1 cellular context compared by ENCODE assay signal in genomic region chr19:57599761-57600383, GRCh38.
A peak's percentile ranks its signal among the peaks of the same experiment; 100 is the strongest.
TF ChIP-seq lines count a peak whose summit lies in the region.

Gene ZNF530 (plus strand): TSS chr19:57599885. CDS start chr19:57604346, 4,461 bp downstream.

TF ChIP-seq in HEK293, 187 proteins besides CTCF, POLR2A, EP300 and RAD21 (continued from another document and continues in another):
- TF ChIP-seq REST (tag by site-specific recombination; IDR thresholded peaks at IDR 0.05) (peak; percentile 14; the same call in 1 of the 2 replicates), ZNF837 (tag by site-specific recombination; IDR thresholded peaks at IDR 0.05) (no peak), ZNF121 (tag by site-specific recombination; IDR thresholded peaks at IDR 0.05) (no peak), OVOL3 (tag by site-specific recombination; IDR thresholded peaks at IDR 0.05) (no peak), ZNF19 (tag by site-specific recombination; IDR thresholded peaks at IDR 0.05; ENCODE audit: low read depth) (no peak), ZNF112 (tag by site-specific recombination; IDR thresholded peaks at IDR 0.05) (peak; percentile 63; the same call in 1 of the 2 replicates), ZNF701 (tag by site-specific recombination; IDR thresholded peaks at IDR 0.05) (no peak), ZBTB26 (tag by site-specific recombination; optimal IDR thresholded peaks at IDR 0.05) (peak; percentile 48), PRDM1 (tag by site-specific recombination; IDR thresholded peaks at IDR 0.05) (no peak), ZNF426 (tag by site-specific recombination; IDR thresholded peaks at IDR 0.05) (no peak), ZNF707 (tag by site-specific recombination; IDR thresholded peaks at IDR 0.05) (no peak), ZNF211 (tag by site-specific recombination; IDR thresholded peaks at IDR 0.05; ENCODE audit: low read depth) (no peak), ZFP37 (tag by site-specific recombination; IDR thresholded peaks at IDR 0.05) (peak; percentile 47; the same call in 1 of the 2 replicates), ZNF138 (tag by site-specific recombination; IDR thresholded peaks at IDR 0.05; ENCODE audit: borderline replicate concordance) (no peak), MYNN (tag by site-specific recombination; IDR thresholded peaks at IDR 0.05; ENCODE audit: borderline replicate concordance) (no peak), ZNF785 (tag by site-specific recombination; IDR thresholded peaks at IDR 0.05) (no peak), ZIC2 (tag by site-specific recombination; IDR thresholded peaks at IDR 0.05) (no peak; the same call in 1 of the 2 replicates), ZNF558 (tag by site-specific recombination; IDR thresholded peaks at IDR 0.05) (no peak), EGR2 (tag by site-specific recombination; IDR thresholded peaks at IDR 0.05; ENCODE audit: low read depth) (no peak), ZNF596 (tag by site-specific recombination; IDR thresholded peaks at IDR 0.05) (no peak), ZNF623 (tag by site-specific recombination; IDR thresholded peaks at IDR 0.05) (no peak), ZNF830 (tag by site-specific recombination; IDR thresholded peaks at IDR 0.05; ENCODE audit: low read depth) (peak; percentile 34; the same call in 1 of the 2 replicates), ZNF366 (tag by site-specific recombination; conservative IDR thresholded peaks at IDR 0.05) (no peak), ZNF610 (tag by site-specific recombination; IDR thresholded peaks at IDR 0.05; ENCODE audit: borderline replicate concordance) (peak; percentile 77; the same call in 1 of the 2 replicates), ZSCAN16 (tag by site-specific recombination; IDR thresholded peaks at IDR 0.05) (no peak), ZBTB17 (tag by site-specific recombination; IDR thresholded peaks at IDR 0.05) (peak; percentile 55), SP2 (tag by site-specific recombination; IDR thresholded peaks at IDR 0.05) (peak; percentile 78), KLF9 (tag by site-specific recombination; IDR thresholded peaks at IDR 0.05; ENCODE audit: low read depth) (no peak), ZNF335 (tag by site-specific recombination; conservative IDR thresholded peaks at IDR 0.05) (peak; percentile 98), SCRT1 (tag by site-specific recombination; IDR thresholded peaks at IDR 0.05; ENCODE audit: borderline replicate concordance) (peak; percentile 60; the same call in 1 of the 2 replicates), GLIS2 (tag by site-specific recombination; IDR thresholded peaks at IDR 0.05) (no peak), ZNF26 (tag by site-specific recombination; IDR thresholded peaks at IDR 0.05) (no peak), KLF16 (tag by site-specific recombination; IDR thresholded peaks at IDR 0.05) (0 out of 2 replicates have a peak, but pooled peaks have one; percentile 55), ZEB2 (tag by site-specific recombination; IDR thresholded peaks at IDR 0.05) (0 out of 2 replicates have a peak, but pooled peaks have one; percentile 41)
- TF ChIP-seq, protein P1, sequence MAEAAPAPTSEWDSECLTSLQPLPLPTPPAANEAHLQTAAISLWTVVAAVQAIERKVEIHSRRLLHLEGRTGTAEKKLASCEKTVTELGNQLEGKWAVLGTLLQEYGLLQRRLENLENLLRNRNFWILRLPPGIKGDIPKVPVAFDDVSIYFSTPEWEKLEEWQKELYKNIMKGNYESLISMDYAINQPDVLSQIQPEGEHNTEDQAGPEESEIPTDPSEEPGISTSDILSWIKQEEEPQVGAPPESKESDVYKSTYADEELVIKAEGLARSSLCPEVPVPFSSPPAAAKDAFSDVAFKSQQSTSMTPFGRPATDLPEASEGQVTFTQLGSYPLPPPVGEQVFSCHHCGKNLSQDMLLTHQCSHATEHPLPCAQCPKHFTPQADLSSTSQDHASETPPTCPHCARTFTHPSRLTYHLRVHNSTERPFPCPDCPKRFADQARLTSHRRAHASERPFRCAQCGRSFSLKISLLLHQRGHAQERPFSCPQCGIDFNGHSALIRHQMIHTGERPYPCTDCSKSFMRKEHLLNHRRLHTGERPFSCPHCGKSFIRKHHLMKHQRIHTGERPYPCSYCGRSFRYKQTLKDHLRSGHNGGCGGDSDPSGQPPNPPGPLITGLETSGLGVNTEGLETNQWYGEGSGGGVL (tag by site-specific recombination; IDR thresholded peaks at IDR 0.05): peak; percentile 61
- TF ChIP-seq, protein P2, sequence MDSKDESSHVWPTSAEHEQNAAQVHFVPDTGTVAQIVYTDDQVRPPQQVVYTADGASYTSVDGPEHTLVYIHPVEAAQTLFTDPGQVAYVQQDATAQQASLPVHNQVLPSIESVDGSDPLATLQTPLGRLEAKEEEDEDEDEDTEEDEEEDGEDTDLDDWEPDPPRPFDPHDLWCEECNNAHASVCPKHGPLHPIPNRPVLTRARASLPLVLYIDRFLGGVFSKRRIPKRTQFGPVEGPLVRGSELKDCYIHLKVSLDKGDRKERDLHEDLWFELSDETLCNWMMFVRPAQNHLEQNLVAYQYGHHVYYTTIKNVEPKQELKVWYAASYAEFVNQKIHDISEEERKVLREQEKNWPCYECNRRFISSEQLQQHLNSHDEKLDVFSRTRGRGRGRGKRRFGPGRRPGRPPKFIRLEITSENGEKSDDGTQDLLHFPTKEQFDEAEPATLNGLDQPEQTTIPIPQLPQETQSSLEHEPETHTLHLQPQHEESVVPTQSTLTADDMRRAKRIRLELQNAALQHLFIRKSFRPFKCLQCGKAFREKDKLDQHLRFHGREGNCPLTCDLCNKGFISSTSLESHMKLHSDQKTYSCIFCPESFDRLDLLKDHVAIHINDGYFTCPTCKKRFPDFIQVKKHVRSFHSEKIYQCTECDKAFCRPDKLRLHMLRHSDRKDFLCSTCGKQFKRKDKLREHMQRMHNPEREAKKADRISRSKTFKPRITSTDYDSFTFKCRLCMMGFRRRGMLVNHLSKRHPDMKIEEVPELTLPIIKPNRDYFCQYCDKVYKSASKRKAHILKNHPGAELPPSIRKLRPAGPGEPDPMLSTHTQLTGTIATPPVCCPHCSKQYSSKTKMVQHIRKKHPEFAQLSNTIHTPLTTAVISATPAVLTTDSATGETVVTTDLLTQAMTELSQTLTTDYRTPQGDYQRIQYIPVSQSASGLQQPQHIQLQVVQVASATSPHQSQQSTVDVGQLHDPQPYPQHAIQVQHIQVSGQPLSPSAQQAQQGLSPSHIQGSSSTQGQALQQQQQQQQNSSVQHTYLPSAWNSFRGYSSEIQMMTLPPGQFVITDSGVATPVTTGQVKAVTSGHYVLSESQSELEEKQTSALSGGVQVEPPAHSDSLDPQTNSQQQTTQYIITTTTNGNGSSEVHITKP (tag by site-specific recombination; IDR thresholded peaks at IDR 0.05): no peak; the same call in none of the 2 replicates
- TF ChIP-seq, protein P3, sequence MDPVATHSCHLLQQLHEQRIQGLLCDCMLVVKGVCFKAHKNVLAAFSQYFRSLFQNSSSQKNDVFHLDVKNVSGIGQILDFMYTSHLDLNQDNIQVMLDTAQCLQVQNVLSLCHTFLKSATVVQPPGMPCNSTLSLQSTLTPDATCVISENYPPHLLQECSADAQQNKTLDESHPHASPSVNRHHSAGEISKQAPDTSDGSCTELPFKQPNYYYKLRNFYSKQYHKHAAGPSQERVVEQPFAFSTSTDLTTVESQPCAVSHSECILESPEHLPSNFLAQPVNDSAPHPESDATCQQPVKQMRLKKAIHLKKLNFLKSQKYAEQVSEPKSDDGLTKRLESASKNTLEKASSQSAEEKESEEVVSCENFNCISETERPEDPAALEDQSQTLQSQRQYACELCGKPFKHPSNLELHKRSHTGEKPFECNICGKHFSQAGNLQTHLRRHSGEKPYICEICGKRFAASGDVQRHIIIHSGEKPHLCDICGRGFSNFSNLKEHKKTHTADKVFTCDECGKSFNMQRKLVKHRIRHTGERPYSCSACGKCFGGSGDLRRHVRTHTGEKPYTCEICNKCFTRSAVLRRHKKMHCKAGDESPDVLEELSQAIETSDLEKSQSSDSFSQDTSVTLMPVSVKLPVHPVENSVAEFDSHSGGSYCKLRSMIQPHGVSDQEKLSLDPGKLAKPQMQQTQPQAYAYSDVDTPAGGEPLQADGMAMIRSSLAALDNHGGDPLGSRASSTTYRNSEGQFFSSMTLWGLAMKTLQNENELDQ (tag by site-specific recombination; IDR thresholded peaks at IDR 0.05; ENCODE audit: low read depth): no peak
- TF ChIP-seq, protein P4, sequence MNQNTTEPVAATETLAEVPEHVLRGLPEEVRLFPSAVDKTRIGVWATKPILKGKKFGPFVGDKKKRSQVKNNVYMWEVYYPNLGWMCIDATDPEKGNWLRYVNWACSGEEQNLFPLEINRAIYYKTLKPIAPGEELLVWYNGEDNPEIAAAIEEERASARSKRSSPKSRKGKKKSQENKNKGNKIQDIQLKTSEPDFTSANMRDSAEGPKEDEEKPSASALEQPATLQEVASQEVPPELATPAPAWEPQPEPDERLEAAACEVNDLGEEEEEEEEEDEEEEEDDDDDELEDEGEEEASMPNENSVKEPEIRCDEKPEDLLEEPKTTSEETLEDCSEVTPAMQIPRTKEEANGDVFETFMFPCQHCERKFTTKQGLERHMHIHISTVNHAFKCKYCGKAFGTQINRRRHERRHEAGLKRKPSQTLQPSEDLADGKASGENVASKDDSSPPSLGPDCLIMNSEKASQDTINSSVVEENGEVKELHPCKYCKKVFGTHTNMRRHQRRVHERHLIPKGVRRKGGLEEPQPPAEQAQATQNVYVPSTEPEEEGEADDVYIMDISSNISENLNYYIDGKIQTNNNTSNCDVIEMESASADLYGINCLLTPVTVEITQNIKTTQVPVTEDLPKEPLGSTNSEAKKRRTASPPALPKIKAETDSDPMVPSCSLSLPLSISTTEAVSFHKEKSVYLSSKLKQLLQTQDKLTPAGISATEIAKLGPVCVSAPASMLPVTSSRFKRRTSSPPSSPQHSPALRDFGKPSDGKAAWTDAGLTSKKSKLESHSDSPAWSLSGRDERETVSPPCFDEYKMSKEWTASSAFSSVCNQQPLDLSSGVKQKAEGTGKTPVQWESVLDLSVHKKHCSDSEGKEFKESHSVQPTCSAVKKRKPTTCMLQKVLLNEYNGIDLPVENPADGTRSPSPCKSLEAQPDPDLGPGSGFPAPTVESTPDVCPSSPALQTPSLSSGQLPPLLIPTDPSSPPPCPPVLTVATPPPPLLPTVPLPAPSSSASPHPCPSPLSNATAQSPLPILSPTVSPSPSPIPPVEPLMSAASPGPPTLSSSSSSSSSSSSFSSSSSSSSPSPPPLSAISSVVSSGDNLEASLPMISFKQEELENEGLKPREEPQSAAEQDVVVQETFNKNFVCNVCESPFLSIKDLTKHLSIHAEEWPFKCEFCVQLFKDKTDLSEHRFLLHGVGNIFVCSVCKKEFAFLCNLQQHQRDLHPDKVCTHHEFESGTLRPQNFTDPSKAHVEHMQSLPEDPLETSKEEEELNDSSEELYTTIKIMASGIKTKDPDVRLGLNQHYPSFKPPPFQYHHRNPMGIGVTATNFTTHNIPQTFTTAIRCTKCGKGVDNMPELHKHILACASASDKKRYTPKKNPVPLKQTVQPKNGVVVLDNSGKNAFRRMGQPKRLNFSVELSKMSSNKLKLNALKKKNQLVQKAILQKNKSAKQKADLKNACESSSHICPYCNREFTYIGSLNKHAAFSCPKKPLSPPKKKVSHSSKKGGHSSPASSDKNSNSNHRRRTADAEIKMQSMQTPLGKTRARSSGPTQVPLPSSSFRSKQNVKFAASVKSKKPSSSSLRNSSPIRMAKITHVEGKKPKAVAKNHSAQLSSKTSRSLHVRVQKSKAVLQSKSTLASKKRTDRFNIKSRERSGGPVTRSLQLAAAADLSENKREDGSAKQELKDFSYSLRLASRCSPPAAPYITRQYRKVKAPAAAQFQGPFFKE (tag by site-specific recombination; IDR thresholded peaks at IDR 0.05; ENCODE audit: borderline replicate concordance): no peak
